ENCODE assay signal across 8 cellular contexts in genomic region chr19:52007805-52008557, GRCh38. TPM values are rescaled to one million over a fixed set of nuclear protein-coding genes. Genes with fewer than 3 reads are reported as not detected.
DNase-seq lines count a peak whose midpoint lies in the region; ATAC-seq and TF ChIP-seq lines count a peak whose summit lies in the region.

Gene ZNF615 (minus strand): TSS chr19:52008211. CDS start chr19:52003711, 4,500 bp downstream.

- H3K4me1 ChIP-seq in upper lobe of left lung = peaks cover 0 to 14% (median 8%) of the 10 kb centered on the region in 4 donors

- H3K4me1 Mint-ChIP-seq in T-helper 17 cell (peaks cover 7% of the 10 kb centered on the region), progenitor cell of endocrine pancreas (ENCODE audit: low read depth) (peaks cover 5% of the 10 kb centered on the region)

- no peak for TF ChIP-seq CTCF in progenitor cell of endocrine pancreas (IDR thresholded peaks at IDR 0.05; ENCODE audit: unreplicated experiment)
- no peak for TF ChIP-seq CTCF in upper lobe of left lung (IDR thresholded peaks at IDR 0.05)

- H3K9me3 Mint-ChIP-seq in progenitor cell of endocrine pancreas (ENCODE audit: low read depth) = peaks cover 19% of the 10 kb centered on the region

- H3K36me3 Mint-ChIP-seq in T-helper 17 cell (ENCODE audit: low read depth) (peaks cover 10% of the 10 kb centered on the region), progenitor cell of endocrine pancreas (ENCODE audit: insufficient read depth) (peaks cover 51% of the 10 kb centered on the region)

- TF ChIP-seq EP300 in upper lobe of left lung (IDR thresholded peaks at IDR 0.05) = peak in 1 of 4 donors; percentile 33

- peaks cover 0 to 20% (median 7%) of the 10 kb centered on the region in 4 donors for H3K36me3 ChIP-seq in upper lobe of left lung

- DNase-seq in GDM1 (lab: John Stamatoyannopoulos, UW) = peak; percentile 77
- DNase-seq in HCEC 1CT = peak; percentile 81
- DNase-seq in NCI-H1105 (lab: John Stamatoyannopoulos, UW) = peak; percentile 90
- DNase-seq in T-helper 17 cell = peak; percentile 66 to 84 (median 71)
- DNase-seq in left ventricle myocardium superior = peak; percentile 94
- DNase-seq in progenitor cell of endocrine pancreas (ENCODE audit: low spot score, unreplicated experiment) = peak; percentile 80
- peak; percentile 93 to 95 for DNase-seq in upper lobe of left lung

- H3K27me3 ChIP-seq in upper lobe of left lung = no peaks in the 10 kb centered on the region

- 0% methylated on average over 25 to 43 of the region's 44 CpGs for WGBS in upper lobe of left lung, 2 donors

- peak; percentile 94 for ATAC-seq in T-helper 17 cell
- ATAC-seq in left ventricle myocardium superior = peak; percentile 99
- peak; percentile 98 to 100 for ATAC-seq in upper lobe of left lung (ENCODE audit: low FRiP score in 2 of 2)

- intact Hi-C loops in left ventricle myocardium superior (cut with micrococcal nuclease) = no loop called here

- H3K27ac ChIP-seq in angular gyrus (ENCODE audit: low read depth, low read length) = peak within 1 kb of the TSS; percentile 92
- peak within 1 kb of the TSS; percentile 82 to 89 (median 85) for H3K27ac ChIP-seq in upper lobe of left lung

- H3K4me3 ChIP-seq in upper lobe of left lung = peak within 1 kb of the TSS; percentile 35 to 90 (median 77)

- peak in 3 of 4 donors; percentile 36 to 64 (median 53) for TF ChIP-seq POLR2A in upper lobe of left lung (IDR thresholded peaks at IDR 0.05)

- H3K27ac Mint-ChIP-seq in T-helper 17 cell (peak within 1 kb of the TSS; percentile 85), progenitor cell of endocrine pancreas (peak within 1 kb of the TSS; percentile 99)

- H3K4me3 Mint-ChIP-seq in T-helper 17 cell (peak within 1 kb of the TSS; percentile 92), progenitor cell of endocrine pancreas (ENCODE audit: low read depth) (peak within 1 kb of the TSS; percentile 94)

- H3K9me3 ChIP-seq in T-helper 17 cell (ENCODE audit: control insufficient read depth, low read length, poor library complexity, severe bottlenecking) (peaks cover 10% of the 10 kb centered on the region), upper lobe of left lung (peaks cover 0 to 33% (median 24%) of the 10 kb centered on the region in 4 donors)

- H3K27me3 Mint-ChIP-seq in T-helper 17 cell (no peaks in the 10 kb centered on the region), progenitor cell of endocrine pancreas (no peaks in the 10 kb centered on the region)

RNA-seq across cellular contexts. Expression of gene ZNF615, which starts in this region (rescaled TPM):
- total RNA-seq in T-helper 17 cell = 10 to 100 TPM; 12.0 to 12.2 TPM
- total RNA-seq in left ventricle myocardium superior = 12.2 TPM
- 17.5 and 17.7 TPM in 2 replicates for total RNA-seq in progenitor cell of endocrine pancreas
- 10 to 100 TPM in 2 of 6 donors, 1 to 10 TPM in 4; 5.8 to 14.3 (median 8.6) TPM for total RNA-seq in upper lobe of left lung

Comparison
In these comparisons a context has a peak if more than half of its experiments do, and no peak if none do; other contexts are left out.
1. Peak in every context shown above with its lines: DNase-seq, ATAC-seq, H3K4me3 ChIP-seq and H3K27ac ChIP-seq.